1 cellular context compared by ENCODE assay signal in genomic region chr16:74677868-74678267, GRCh38.
TF ChIP-seq lines count a peak whose summit lies in the region.

No MANE protein-coding gene starts in this region.

TF ChIP-seq in HCT116, 20 proteins besides CTCF, POLR2A, EP300 and RAD21 (continued from another document):
- TF ChIP-seq REST (IDR thresholded peaks at IDR 0.05; ENCODE audit: low read depth) (no peak), JUND (IDR thresholded peaks at IDR 0.05) (no peak), EZH2phosphoT487 (IDR thresholded peaks at IDR 0.05; ENCODE audit: borderline replicate concordance) (no peak)
TF ChIP-seq in HCT116: peak in this region for 0.
